In genomic region chr22:32512267-32512982, GRCh38 we compare ENCODE assay signal across 1 cellular context.
A peak's percentile ranks its signal among the peaks of the same experiment; 100 is the strongest.
TF ChIP-seq lines count a peak whose summit lies in the region.

No MANE protein-coding gene starts in this region.

TF ChIP-seq in HepG2, 621 proteins besides CTCF, POLR2A, EP300 and RAD21 (continued from another document and continues in another):
- TF ChIP-seq PHF5A (CRISPR knock-in tag; IDR thresholded peaks at IDR 0.05; ENCODE audit: low read depth, unreplicated experiment) (peak; percentile 73), MEIS2 (CRISPR knock-in tag; IDR thresholded peaks at IDR 0.05) (no peak), NFIC (IDR thresholded peaks at IDR 0.05; ENCODE audit: low read length) (peak; percentile 92), TRIM22 (IDR thresholded peaks at IDR 0.05) (no peak), FOSL1 (CRISPR knock-in tag; IDR thresholded peaks at IDR 0.05; ENCODE audit: borderline replicate concordance) (no peak), WIZ (CRISPR knock-in tag; IDR thresholded peaks at IDR 0.05) (no peak), HNF4A (CRISPR knock-in tag; IDR thresholded peaks at IDR 0.05) (peak; percentile 94), DNMT1 (CRISPR knock-in tag; IDR thresholded peaks at IDR 0.05) (no peak), TBL1XR1 (IDR thresholded peaks at IDR 0.05; ENCODE audit: borderline replicate concordance, low read length, partially characterized antibody) (no peak), FOXC1 (CRISPR knock-in tag; IDR thresholded peaks at IDR 0.05; ENCODE audit: borderline replicate concordance) (0 out of 2 replicates have a peak, but pooled peaks have one; percentile 29), ZKSCAN8 (CRISPR knock-in tag; IDR thresholded peaks at IDR 0.05; ENCODE audit: borderline replicate concordance) (no peak), NBN (conservative IDR thresholded peaks at IDR 0.05) (no peak), ZNF563 (CRISPR knock-in tag; IDR thresholded peaks at IDR 0.05) (no peak), TBX2 (CRISPR knock-in tag; IDR thresholded peaks at IDR 0.05; ENCODE audit: borderline replicate concordance) (peak; percentile 75), RORA (CRISPR knock-in tag; IDR thresholded peaks at IDR 0.05) (no peak), ZNF777 (CRISPR knock-in tag; IDR thresholded peaks at IDR 0.05) (no peak), CSRNP2 (CRISPR knock-in tag; conservative IDR thresholded peaks at IDR 0.05; ENCODE audit: low read depth) (no peak), ZNF710 (CRISPR knock-in tag; IDR thresholded peaks at IDR 0.05; ENCODE audit: borderline replicate concordance) (peak; percentile 36; the same call in 1 of the 2 replicates), SP4 (CRISPR knock-in tag; IDR thresholded peaks at IDR 0.05) (no peak), MLX (CRISPR knock-in tag; IDR thresholded peaks at IDR 0.05) (peak; percentile 44; the same call in 1 of the 2 replicates), THYN1 (CRISPR knock-in tag; IDR thresholded peaks at IDR 0.05; ENCODE audit: borderline replicate concordance, low read depth) (no peak), RXRA (CRISPR knock-in tag; IDR thresholded peaks at IDR 0.05) (peak; percentile 47; the same call in 1 of the 2 replicates), ZNF850 (CRISPR knock-in tag; conservative IDR thresholded peaks at IDR 0.05) (no peak), ZNF20 (CRISPR knock-in tag; IDR thresholded peaks at IDR 0.05) (no peak), HHEX (CRISPR knock-in tag; IDR thresholded peaks at IDR 0.05) (peak; percentile 75), HNF1B (CRISPR knock-in tag; IDR thresholded peaks at IDR 0.05) (peak; percentile 82; the same call in 1 of the 2 replicates), TOE1 (CRISPR knock-in tag; IDR thresholded peaks at IDR 0.05) (0 out of 2 replicates have a peak, but pooled peaks have one; percentile 46), MTERF4 (CRISPR knock-in tag; IDR thresholded peaks at IDR 0.05) (no peak), ZBTB37 (CRISPR knock-in tag; IDR thresholded peaks at IDR 0.05) (peak; percentile 96), ZNF557 (CRISPR knock-in tag; IDR thresholded peaks at IDR 0.05) (no peak), ZNF460 (CRISPR knock-in tag; IDR thresholded peaks at IDR 0.05; ENCODE audit: borderline replicate concordance) (no peak; the same call in 1 of the 2 replicates), ATF1 (CRISPR knock-in tag; IDR thresholded peaks at IDR 0.05) (no peak; the same call in 1 of the 2 replicates), GTF3A (CRISPR knock-in tag; conservative IDR thresholded peaks at IDR 0.05) (no peak), ZNF615 (CRISPR knock-in tag; IDR thresholded peaks at IDR 0.05; ENCODE audit: borderline replicate concordance) (no peak), AKAP8 (CRISPR knock-in tag; IDR thresholded peaks at IDR 0.05) (no peak), BATF2 (CRISPR knock-in tag; IDR thresholded peaks at IDR 0.05) (no peak), MAZ (IDR thresholded peaks at IDR 0.05; ENCODE audit: borderline replicate concordance, low read depth, low read length) (no peak), MAZ (CRISPR knock-in tag; IDR thresholded peaks at IDR 0.05; ENCODE audit: low read depth) (peak; percentile 12; the same call in 1 of the 2 replicates), TARDBP (CRISPR knock-in tag; IDR thresholded peaks at IDR 0.05) (peak; percentile 66), ZNF33A (CRISPR knock-in tag; IDR thresholded peaks at IDR 0.05; ENCODE audit: borderline replicate concordance) (no peak), ZFP82 (CRISPR knock-in tag; IDR thresholded peaks at IDR 0.05; ENCODE audit: borderline replicate concordance) (no peak), ZNF142 (CRISPR knock-in tag; IDR thresholded peaks at IDR 0.05) (no peak), ZHX1 (CRISPR knock-in tag; IDR thresholded peaks at IDR 0.05; ENCODE audit: low read depth) (0 out of 2 replicates have a peak, but pooled peaks have one; percentile 22)
